22 cellular contexts compared by ENCODE assay signal in the genomic region with DNA sequence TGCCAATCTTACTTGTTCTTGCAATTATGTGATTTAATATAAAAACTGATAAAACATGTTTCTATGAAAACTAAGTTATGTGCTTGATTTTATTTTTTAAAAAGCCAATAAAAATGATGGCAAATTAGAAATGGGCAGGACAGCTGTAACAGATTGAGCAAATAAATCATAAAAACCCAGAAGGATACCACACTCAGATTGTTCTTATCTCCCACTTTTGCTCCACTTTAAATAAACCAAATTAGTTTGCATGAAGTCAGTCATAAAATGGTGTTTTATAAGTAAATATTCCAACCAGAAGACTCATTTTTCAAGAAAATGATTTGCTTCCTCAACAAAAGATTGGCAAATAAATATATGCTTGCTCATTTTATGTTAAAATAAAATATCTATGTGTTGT.
A peak's percentile ranks its signal among the peaks of the same experiment; 100 is the strongest.
DNase-seq lines count a peak whose midpoint lies in the region; ATAC-seq and TF ChIP-seq lines count a peak whose summit lies in the region.
"Had no signal": no experiment of that assay in that cellular context is flagged by ENCODE, and none has a peak within 500 bp of the region (broad histone marks: within the 10 kb centered on the region; RNA-seq: fewer than 3 reads in every experiment).

No MANE protein-coding gene starts in this region.

- DNase-seq in NCI-H69 (lab: John Stamatoyannopoulos, UW) (peak; percentile 64), cortex of kidney (lab: John Stamatoyannopoulos, UW) (no peak), LoVo (ENCODE audit: low spot score) (no peak)
- DNase-seq: 8988T; ACHN; BE2C; C1 segment of cervical spinal cord; CD4-positive, alpha-beta memory T cell; CD4-positive, CD25-positive, alpha-beta regulatory T cell; CD8-positive, alpha-beta memory T cell; COR-L47; DMS 273 treated with DMSO at 0.1 percent for 48 hours; DMS153; DMS53; DMS79; DND-41; EL; GDM1 had no signal

- TF ChIP-seq CTCF in VCaP (conservative IDR thresholded peaks at IDR 0.05): no peak

- peak overlapping the region; percentile 2; the same call in 1 of the 2 replicates for H3K27ac ChIP-seq in VCaP
- H3K27ac ChIP-seq: BLaER1 had no signal

- ATAC-seq in GM21717 (IDR thresholded peaks at IDR 0.05; ENCODE audit: unreplicated experiment): no peak
- ATAC-seq: GM12878 had no signal
